8 cellular contexts compared by ENCODE assay signal in genomic region chr11:75399344-75400109, GRCh38. TPM values are rescaled to one million over a fixed set of nuclear protein-coding genes. Genes with fewer than 3 reads are reported as not detected.
DNase-seq lines count a peak whose midpoint lies in the region; ATAC-seq, FAIRE-seq and TF ChIP-seq lines count a peak whose summit lies in the region.

Gene RPS3 (plus strand): TSS chr11:75399518. CDS start chr11:75399548, 30 bp downstream.

- DNase-seq in G401 (ENCODE audit: low spot score) (peak; percentile 95), H54 (ENCODE audit: insufficient read length, low spot score) (peak; percentile 80), M059J (ENCODE audit: low read depth) (peak; percentile 90), SIG-M5 (lab: John Stamatoyannopoulos, UW) (peak; percentile 79), activated gamma-delta T cell (lab: John Stamatoyannopoulos, UW) (peak; percentile 66), foreskin keratinocyte (peak; percentile 67 to 83)

- H3K9me3 ChIP-seq in neuron (ENCODE audit: low read length) (no peaks in the 10 kb centered on the region), subcutaneous abdominal adipose tissue (ENCODE audit: control insufficient read depth in 5 of 5, low read length in 5 of 5) (no peaks in the 10 kb centered on the region)

- in situ Hi-C loops in G401 (cut with HindIII; ENCODE audit: low sequenced_read_pairs) = no loop called here

- peaks cover 8% of the 10 kb centered on the region for H3K4me1 ChIP-seq in foreskin keratinocyte
- H3K4me1 ChIP-seq in neuron (ENCODE audit: insufficient read depth, low read length) = peaks cover 16% of the 10 kb centered on the region
- peaks cover 0 to 31% (median 24%) of the 10 kb centered on the region in 5 donors for H3K4me1 ChIP-seq in subcutaneous abdominal adipose tissue (ENCODE audit: control insufficient read depth in 5 of 5, insufficient read depth in 5 of 5, low read length in 5 of 5)

- peak; percentile 96 for TF ChIP-seq POLR2A in H54 (IDR thresholded peaks at IDR 0.05; ENCODE audit: low read depth, low read length)

- H3K9ac ChIP-seq in subcutaneous abdominal adipose tissue (ENCODE audit: low read length in 5 of 5) = peak within 1 kb of the TSS; percentile 75 to 92 (median 85)

- ATAC-seq in foreskin keratinocyte = peak; percentile 91

- H3K4me3 ChIP-seq in neuron (ENCODE audit: low read length) (peak within 1 kb of the TSS; percentile 90), subcutaneous abdominal adipose tissue (ENCODE audit: low read depth in 1 of 5, low read length in 5 of 5) (peak within 1 kb of the TSS; percentile 71 to 96 (median 92))

- peak within 1 kb of the TSS; percentile 91 for H3K27ac ChIP-seq in foreskin keratinocyte
- H3K27ac ChIP-seq in subcutaneous abdominal adipose tissue (ENCODE audit: low read depth, low read length) = peak within 1 kb of the TSS; percentile 88

- H3K36me3 ChIP-seq in neuron (ENCODE audit: insufficient read depth, low read length) (peaks cover 37% of the 10 kb centered on the region), subcutaneous abdominal adipose tissue (ENCODE audit: control insufficient read depth in 5 of 5, insufficient read depth in 5 of 5, low read length in 5 of 5) (peaks cover 18 to 36% (median 32%) of the 10 kb centered on the region in 5 donors)

- TF ChIP-seq CTCF in foreskin keratinocyte (conservative IDR thresholded peaks at IDR 0.05) = peak; percentile 28

- H3K27me3 ChIP-seq in foreskin keratinocyte (no peaks in the 10 kb centered on the region), neuron (ENCODE audit: insufficient read depth, low read length) (no peaks in the 10 kb centered on the region), subcutaneous abdominal adipose tissue (ENCODE audit: control insufficient read depth in 5 of 5, insufficient read depth in 4 of 5, low read length in 5 of 5) (no peaks in the 10 kb centered on the region)

- FAIRE-seq in H54 (lab: Jason Lieb, UNC) = no peak

- H2AFZ ChIP-seq in neuron (ENCODE audit: low read depth, low read length) = peak within 1 kb of the TSS; percentile 22

RNA-seq across cellular contexts. Expression of gene RPS3, which starts in this region (rescaled TPM):
- total RNA-seq in G401 (2014; rRNA removed; shearing (Covaris generic)) = 2,959 and 3,951 TPM in 2 replicates
- total RNA-seq in M059J (2014; rRNA removed; shearing (Covaris generic)) = 795 and 1,166 TPM in 2 replicates
- 2,535 and 3,000 TPM in 2 replicates for total RNA-seq in foreskin keratinocyte
- polyA plus RNA-seq in foreskin keratinocyte = 4,692 and 4,741 TPM in 2 replicates

Comparison
In these comparisons a context has a peak if more than half of its experiments do, and no peak if none do; other contexts are left out.
1. Peak in every context shown above with its lines: DNase-seq, ATAC-seq, H3K4me3 ChIP-seq and H3K27ac ChIP-seq.